ENCODE assay signal across 8 cellular contexts in the genomic region with DNA sequence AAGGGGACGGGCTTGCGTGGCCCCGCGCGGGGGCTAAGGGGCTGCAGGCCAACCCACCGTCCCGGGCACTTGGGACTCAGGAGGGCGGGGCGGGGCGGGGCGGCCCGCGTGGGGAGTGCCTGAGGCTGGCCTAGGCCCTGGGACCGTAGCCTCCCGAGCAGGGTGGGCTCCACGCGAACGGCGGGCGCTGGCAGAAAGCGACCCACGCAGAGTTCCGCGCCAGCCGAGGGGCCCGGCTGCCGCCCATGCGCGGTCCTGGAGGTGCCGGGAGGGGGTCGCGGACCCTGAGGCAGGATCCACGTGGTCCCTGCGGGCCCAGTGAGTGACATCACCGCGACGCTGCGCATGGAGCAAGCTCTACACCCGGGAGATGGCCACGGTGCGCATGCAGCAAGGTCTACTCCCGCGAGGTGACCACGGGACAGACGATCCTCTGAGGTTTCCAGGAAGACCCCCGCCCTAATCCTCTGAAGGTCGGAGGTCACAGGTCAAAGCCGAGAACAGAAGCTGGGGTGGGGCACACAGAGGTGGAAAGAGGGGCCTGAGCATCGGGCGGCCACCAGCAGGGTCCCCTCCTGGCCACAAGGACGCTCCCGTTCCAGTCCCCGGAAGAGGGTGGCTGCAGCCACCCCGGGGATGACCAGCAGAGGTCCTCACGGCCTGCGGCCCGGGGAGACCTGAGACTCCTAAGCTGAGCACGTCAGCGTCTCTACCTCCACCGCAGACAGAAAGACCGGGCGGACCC. TPM values are rescaled to one million over a fixed set of nuclear protein-coding genes. Genes with fewer than 3 reads are reported as not detected.
DNase-seq lines count a peak whose midpoint lies in the region; ATAC-seq, FAIRE-seq and TF ChIP-seq lines count a peak whose summit lies in the region.

No MANE protein-coding gene starts in this region.

- H3K27ac ChIP-seq in ovary, result peak overlapping the region; percentile 59 to 95

- no peaks in the 10 kb centered on the region for H3K36me3 ChIP-seq in ovary

- H3K4me3 ChIP-seq in GM08714 (ENCODE audit: low read length) (peak overlapping the region; percentile 57; the same call in 1 of the 2 replicates), ovary (peak overlapping the region; percentile 36)

- intact Hi-C loops in cardiac septum (cut with DNase I), result loop anchor here (1.0 to 5.0 kb wide), 3 partner anchors 37 to 367 kb away; no protein-coding TSS in a partner anchor
- intact Hi-C loops in ovary (cut with DNase I), result loop anchor here in 3 of 4 donors (2.0 to 10.0 kb wide), 4 partner anchors 37 to 269 kb away; no protein-coding TSS in a partner anchor

- WGBS in ovary, 3 donors, result 0 to 2% (median 1%) methylated on average over 23 to 62 of the region's 62 CpGs

- H3K27me3 ChIP-seq in ovary, result no peaks in the 10 kb centered on the region

- DNase-seq in HTR-8/SVneo (ENCODE audit: insufficient read length, low spot score) (peak; percentile 96), SK-N-DZ (ENCODE audit: low spot score) (peak; percentile 93), amniotic epithelial cell (ENCODE audit: low read depth) (peak; percentile 70), cardiac septum (ENCODE audit: low spot score) (peak; percentile 92), ovary (peak; percentile 74 to 90 (median 86))

- peak; percentile 87 to 95 (median 91) for TF ChIP-seq CTCF in ovary (IDR thresholded peaks at IDR 0.05)

- TF ChIP-seq POLR2A in ovary (IDR thresholded peaks at IDR 0.05), result peak; percentile 21

- ATAC-seq in GM18520 (IDR thresholded peaks at IDR 0.05; ENCODE audit: unreplicated experiment), result no peak
- ATAC-seq in HG02981 (IDR thresholded peaks at IDR 0.05; ENCODE audit: unreplicated experiment), result no peak

- FAIRE-seq in HTR-8/SVneo (lab: Jason Lieb, UNC), result peak; percentile 89

- TF ChIP-seq EP300 in ovary (IDR thresholded peaks at IDR 0.05), result no peak

- no peaks in the 10 kb centered on the region for H3K9me3 ChIP-seq in ovary

- H3K4me1 ChIP-seq in ovary (ENCODE audit: insufficient read depth), result peaks cover 4% of the 10 kb centered on the region

RNA-seq across cellular contexts. Expression of a gene that starts 13.5 kb away (rescaled TPM):
- 19.8 TPM in 2 replicates for polyA plus RNA-seq in SK-N-DZ (2014; cell fraction: cytosol; rRNA removed)
- 23.4 and 29.2 TPM in 2 replicates for polyA plus RNA-seq in SK-N-DZ (2014; cell fraction: nucleus; rRNA removed)
- total RNA-seq in cardiac septum (2.7 TPM), ovary (10 to 100 TPM in 4 of 7 donors, 1 to 10 TPM in 3; 2.4 to 18.2 (median 10.1) TPM)
- 1 to 10 TPM in 1 of 2 donors, under 1 TPM in 1; 0.88 to 6.9 TPM for polyA plus RNA-seq in ovary
